ENCODE assay signal across 2 cellular contexts in genomic region chr6:37243816-37244370, GRCh38.
TF ChIP-seq lines count a peak whose summit lies in the region.

No MANE protein-coding gene starts in this region.

TF ChIP-seq in SK-N-SH, 30 proteins besides CTCF, POLR2A, EP300 and RAD21 (continued from another document):
- TF ChIP-seq IRF3 (IDR thresholded peaks at IDR 0.05; ENCODE audit: low read depth, low read length) (no peak), YY1 (IDR thresholded peaks at IDR 0.05; ENCODE audit: low read depth) (no peak), USF1 (IDR thresholded peaks at IDR 0.05; ENCODE audit: borderline replicate concordance, low read depth) (no peak), NRF1 (IDR thresholded peaks at IDR 0.05; ENCODE audit: low read depth, low read length) (no peak), EZH2phosphoT487 (IDR thresholded peaks at IDR 0.05; ENCODE audit: borderline replicate concordance, low read depth) (no peak), TAF1 (IDR thresholded peaks at IDR 0.05; ENCODE audit: borderline replicate concordance, low read depth, low read length) (no peak), JUND (IDR thresholded peaks at IDR 0.05) (no peak), GABPA (IDR thresholded peaks at IDR 0.05; ENCODE audit: low read depth) (no peak), RFX5 (IDR thresholded peaks at IDR 0.05; ENCODE audit: low read length) (no peak), MXI1 (IDR thresholded peaks at IDR 0.05; ENCODE audit: low read depth, low read length) (no peak), TEAD4 (IDR thresholded peaks at IDR 0.05; ENCODE audit: borderline replicate concordance, insufficient read depth) (no peak), SIN3A (IDR thresholded peaks at IDR 0.05; ENCODE audit: borderline replicate concordance, low read depth, low read length) (no peak)

TF ChIP-seq in SK-N-SH treated with all-trans-retinoic acid at 6 μM for 48 hours, 23 proteins besides CTCF, POLR2A, EP300 and RAD21 (continued from another document):
- TF ChIP-seq PATZ1 (CRISPR knock-in tag; IDR thresholded peaks at IDR 0.05; ENCODE audit: borderline replicate concordance) (no peak), ESRRG (CRISPR knock-in tag; IDR thresholded peaks at IDR 0.05) (no peak), ZNF70 (CRISPR knock-in tag; IDR thresholded peaks at IDR 0.05) (no peak), CSDC2 (CRISPR knock-in tag; IDR thresholded peaks at IDR 0.05) (no peak), ZFP30 (CRISPR knock-in tag; IDR thresholded peaks at IDR 0.05) (no peak), ZNF8 (CRISPR knock-in tag; IDR thresholded peaks at IDR 0.05) (no peak), ZC3H10 (CRISPR knock-in tag; IDR thresholded peaks at IDR 0.05) (no peak), TOX (CRISPR knock-in tag; IDR thresholded peaks at IDR 0.05; ENCODE audit: borderline replicate concordance) (no peak), RARB (CRISPR knock-in tag; IDR thresholded peaks at IDR 0.05) (no peak), GLIS3 (CRISPR knock-in tag; IDR thresholded peaks at IDR 0.05) (no peak), TSHZ2 (CRISPR knock-in tag; IDR thresholded peaks at IDR 0.05) (no peak), CREB5 (CRISPR knock-in tag; IDR thresholded peaks at IDR 0.05; ENCODE audit: low read depth) (no peak)
